Comparison of ENCODE assay signal across 16 cellular contexts in the genomic region with DNA sequence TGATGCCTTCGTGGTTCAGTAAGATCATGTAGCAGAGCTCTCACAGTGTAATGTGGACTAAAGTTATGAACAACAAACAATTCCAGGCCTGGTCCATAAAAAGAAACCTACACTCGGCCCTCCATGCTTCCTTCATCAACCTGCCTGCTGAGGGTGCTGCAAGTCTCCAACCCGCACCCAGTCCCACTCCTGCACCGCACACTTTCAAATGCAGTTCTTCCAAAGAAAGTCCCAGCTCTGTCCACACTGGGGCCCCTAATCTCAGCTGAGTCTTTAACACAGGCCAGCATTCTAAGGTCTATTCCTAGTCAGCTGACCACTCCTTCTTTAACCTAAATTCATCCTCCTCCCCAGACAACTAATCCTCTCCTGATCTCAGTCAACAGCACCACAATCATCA.
"Had no signal": no experiment of that assay in that cellular context is flagged by ENCODE, and none has a peak within 500 bp of the region (broad histone marks: within the 10 kb centered on the region; RNA-seq: fewer than 3 reads in every experiment).

No MANE protein-coding gene starts in this region.

- FAIRE-seq: urothelium cell line had no signal

- H3K27me3 ChIP-seq: ascending aorta, cardiac muscle cell, thyroid gland had no signal

- H3K4me1 Mint-ChIP-seq: activated naive CD8-positive, alpha-beta T cell treated with anti-CD3 and anti-CD28 coated beads, Interleukin-2, amount 50 U/mL, for 24 hours; stimulated activated memory B cell treated with anti-CD40 and anti-IgM and Interleukin-4, amounts not matched to agents 10 μg/mL and 1 μg/mL and 100 μg/mL, for 72 hours had no signal

- H3K4me3 ChIP-seq: ascending aorta, cardiac muscle cell, esophagus muscularis mucosa, lower lobe of right lung, thyroid gland had no signal

- H3K4me3 Mint-ChIP-seq: activated naive CD4-positive, alpha-beta T cell treated with anti-CD3 and anti-CD28 coated beads for 36 hours; activated naive CD8-positive, alpha-beta T cell treated with anti-CD3 and anti-CD28 coated beads, Interleukin-2, amount 50 U/mL, for 24 hours; stimulated activated memory B cell treated with anti-CD40 and anti-IgM and Interleukin-4, amounts not matched to agents 10 μg/mL and 1 μg/mL and 100 μg/mL, for 72 hours had no signal

- H3K4me1 ChIP-seq: ascending aorta, esophagus muscularis mucosa, lower lobe of right lung, thyroid gland had no signal

- H3K36me3 Mint-ChIP-seq: stimulated activated memory B cell treated with anti-CD40 and anti-IgM and Interleukin-4, amounts not matched to agents 10 μg/mL and 1 μg/mL and 100 μg/mL, for 72 hours had no signal

- H3K9me3 ChIP-seq: ascending aorta, lower lobe of right lung, thyroid gland had no signal

- H3K27ac ChIP-seq: ascending aorta, cardiac muscle cell, esophagus muscularis mucosa, lower lobe of right lung, thyroid gland had no signal

- ATAC-seq: activated CD4-positive, CD25-positive, alpha-beta regulatory T cell treated with anti-CD3 and anti-CD28 coated beads, Interleukin-2, amount 50 U/mL, for 24 hours; activated naive CD8-positive, alpha-beta T cell treated with anti-CD3 and anti-CD28 coated beads, Interleukin-2, amount 50 U/mL, for 24 hours; lower lobe of right lung; sciatic nerve; stimulated activated memory B cell treated with anti-CD40 and anti-IgM and Interleukin-4, amounts not matched to agents 10 μg/mL and 1 μg/mL and 100 μg/mL, for 72 hours had no signal

- H3K36me3 ChIP-seq: ascending aorta, cardiac muscle cell, esophagus muscularis mucosa, lower lobe of right lung, thyroid gland had no signal

- H3K9me3 Mint-ChIP-seq: activated naive CD4-positive, alpha-beta T cell treated with anti-CD3 and anti-CD28 coated beads for 36 hours; activated naive CD8-positive, alpha-beta T cell treated with anti-CD3 and anti-CD28 coated beads, Interleukin-2, amount 50 U/mL, for 24 hours; activated T-helper 2 cell treated with anti-CD3 and anti-CD28 coated beads, Interferon-gamma antibody, Interleukin-2, Interleukin-4, amounts not matched to agents 10 μg/mL and 5 μg/mL and 100 μg/mL, durations not matched to agents 14 hours and 24 hours and 36 hours; stimulated activated memory B cell treated with anti-CD40 and anti-IgM and Interleukin-4, amounts not matched to agents 10 μg/mL and 1 μg/mL and 100 μg/mL, for 72 hours had no signal

- H3K27ac Mint-ChIP-seq: activated naive CD4-positive, alpha-beta T cell treated with anti-CD3 and anti-CD28 coated beads for 36 hours; activated naive CD8-positive, alpha-beta T cell treated with anti-CD3 and anti-CD28 coated beads, Interleukin-2, amount 50 U/mL, for 24 hours; activated T-helper 2 cell treated with anti-CD3 and anti-CD28 coated beads, Interferon-gamma antibody, Interleukin-2, Interleukin-4, amounts not matched to agents 10 μg/mL and 5 μg/mL and 100 μg/mL, durations not matched to agents 14 hours and 24 hours and 36 hours; stimulated activated memory B cell treated with anti-CD40 and anti-IgM and Interleukin-4, amounts not matched to agents 10 μg/mL and 1 μg/mL and 100 μg/mL, for 72 hours had no signal

- DNase-seq: activated CD4-positive, alpha-beta T cell treated with anti-CD3 and anti-CD28 coated beads, Interleukin-2, amount 50 U/mL, for 1 hour; activated naive CD4-positive, alpha-beta T cell treated with anti-CD3 and anti-CD28 coated beads for 36 hours; activated naive CD8-positive, alpha-beta T cell treated with anti-CD3 and anti-CD28 coated beads, Interleukin-2, amount 50 U/mL, for 24 hours; activated T-cell treated with anti-CD3 and anti-CD28 coated beads for 4 hours; glutamatergic neuron; lower lobe of right lung; stimulated activated CD4-positive, alpha-beta T cell treated with anti-CD3 and anti-CD28 coated beads, Interleukin-12 subunit alpha, Interleukin-12 subunit beta, amount 100 ng/mL, for 4 hours; thyroid gland had no signal
